In genomic region chr11:12681462-12681861, GRCh38 we compare ENCODE assay signal across 1 cellular context.
TF ChIP-seq lines count a peak whose summit lies in the region.

No MANE protein-coding gene starts in this region.

TF ChIP-seq in H1, 55 proteins besides CTCF, POLR2A, EP300 and RAD21:
- no peak for TF ChIP-seq BRCA1 (IDR thresholded peaks at IDR 0.05; ENCODE audit: low read depth, low read length)
- no peak for TF ChIP-seq KDM1A (IDR thresholded peaks at IDR 0.05; ENCODE audit: borderline replicate concordance, low read length)
- peak; percentile 33; the same call in 1 of the 2 replicates for TF ChIP-seq MAX (IDR thresholded peaks at IDR 0.05)
- TF ChIP-seq POLR2AphosphoS5 (IDR thresholded peaks at IDR 0.05; ENCODE audit: low read depth, low read length): 0 out of 2 replicates have a peak, but pooled peaks have one; percentile 34
- TF ChIP-seq FOSL1 (IDR thresholded peaks at IDR 0.05; ENCODE audit: insufficient read depth, low read depth, low read length): no peak
- TF ChIP-seq RBBP5 (IDR thresholded peaks at IDR 0.05; ENCODE audit: borderline replicate concordance, low read depth, low read length): no peak
